1 cellular context compared by ENCODE assay signal in genomic region chr4:154626793-154627484, GRCh38.
TF ChIP-seq lines count a peak whose summit lies in the region.

No MANE protein-coding gene starts in this region.

TF ChIP-seq in GM23338, 12 proteins besides CTCF, POLR2A, EP300 and RAD21 (continued from another document):
- TF ChIP-seq ZNF462 (CRISPR knock-in tag; IDR thresholded peaks at IDR 0.05) (no peak), ZNF331 (CRISPR knock-in tag; IDR thresholded peaks at IDR 0.05; ENCODE audit: low read depth) (no peak), ZNF114 (CRISPR knock-in tag; IDR thresholded peaks at IDR 0.05) (no peak)
